20 cellular contexts compared by ENCODE assay signal in genomic region chr5:97047076-97047475, GRCh38.
A peak's percentile ranks its signal among the peaks of the same experiment; 100 is the strongest.
DNase-seq lines count a peak whose midpoint lies in the region; ATAC-seq and TF ChIP-seq lines count a peak whose summit lies in the region.
"Had no signal": no experiment of that assay in that cellular context is flagged by ENCODE, and none has a peak within 500 bp of the region (broad histone marks: within the 10 kb centered on the region; RNA-seq: fewer than 3 reads in every experiment).

No MANE protein-coding gene starts in this region.

- H2BK15ac ChIP-seq in mesenchymal stem cell (ENCODE audit: low read depth, poor library complexity, severe bottlenecking) = no peak overlapping the region

- DNase-seq in COLO829 (ENCODE audit: low spot score) (peak; percentile 24), SK-MEL-5 (ENCODE audit: low read depth, low spot score) (peak; percentile 64), mesenchymal stem cell (no peak), superior temporal gyrus (ENCODE audit: extremely low spot score) (peak; percentile 6), BE2C (no peak), NCI-H146 (lab: John Stamatoyannopoulos, UW) (no peak)
- DNase-seq in effector memory CD8-positive, alpha-beta T cell = no peak
- DNase-seq: 8988T; Calu3; CD4-positive, alpha-beta T cell; CD8-positive, alpha-beta memory T cell; COR-L47; DMS79 treated with DMSO at 0.1 percent for 48 hours; GF-D8; H7; HCEC 1CT had no signal

- H3K36me3 Mint-ChIP-seq in effector memory CD8-positive, alpha-beta T cell (ENCODE audit: insufficient read depth) = peaks cover 2% of the 10 kb centered on the region
- H3K36me3 Mint-ChIP-seq: CD14-positive monocyte had no signal

- no peak overlapping the region for H3K18ac ChIP-seq in mesenchymal stem cell (ENCODE audit: low read depth in 1 of 2, low read length in 2 of 2)

- H3K4me3 ChIP-seq in mesenchymal stem cell (ENCODE audit: insufficient read depth in 1 of 2, low read depth in 1 of 2, low read length in 2 of 2) (no peak overlapping the region), BE2C (ENCODE audit: low read depth, low read length) (no peak overlapping the region)
- H3K4me3 ChIP-seq: A549, BLaER1, GM23248 had no signal

- H3K4me1 ChIP-seq in mesenchymal stem cell (ENCODE audit: control insufficient read depth, insufficient read depth, low read depth, low read length) (peaks cover 13% of the 10 kb centered on the region), BE2C (no peaks in the 10 kb centered on the region)
- H3K4me1 ChIP-seq: BLaER1 had no signal

- no peak overlapping the region for H4K91ac ChIP-seq in mesenchymal stem cell (ENCODE audit: low read length)

- no peak overlapping the region for H3K9ac ChIP-seq in mesenchymal stem cell (ENCODE audit: low read length)
- H3K9ac ChIP-seq: BLaER1, GM23248 had no signal

- no peaks in the 10 kb centered on the region for H3K79me1 ChIP-seq in mesenchymal stem cell (replicated peaks; ENCODE audit: low read length, poor library complexity, severe bottlenecking)

- no peak overlapping the region for H2BK120ac ChIP-seq in mesenchymal stem cell (ENCODE audit: low read depth, low read length)

- no peak overlapping the region for H3K4ac ChIP-seq in mesenchymal stem cell (ENCODE audit: low read depth in 1 of 2, low read length in 2 of 2)

- WGBS in mesenchymal stem cell = 71% methylated on average over 1 of the region's 1 CpG

- H3K27ac ChIP-seq in mesenchymal stem cell (ENCODE audit: low read length, poor library complexity, severe bottlenecking) = peak overlapping the region; percentile 15
- H3K27ac ChIP-seq: A549, BLaER1, GM23248 had no signal

- H3K14ac ChIP-seq in mesenchymal stem cell (ENCODE audit: low read length in 2 of 2) = no peak overlapping the region

- no peak overlapping the region for H3K23ac ChIP-seq in mesenchymal stem cell (ENCODE audit: low read length in 2 of 2)

- in situ Hi-C loops in SK-MEL-5 (cut with HindIII; ENCODE audit: low pct_unique_long_range_greater_than_20kb, low sequenced_read_pairs) = no loop called here

- no peak overlapping the region for H2BK12ac ChIP-seq in mesenchymal stem cell (ENCODE audit: low read length in 2 of 2)

- H3K9me3 Mint-ChIP-seq in effector memory CD8-positive, alpha-beta T cell = peaks cover 0 to 1% of the 10 kb centered on the region in 2 donors
- H3K9me3 Mint-ChIP-seq: CD4-positive, alpha-beta T cell; CD8-positive, alpha-beta memory T cell had no signal

- H3K4me2 ChIP-seq in mesenchymal stem cell (ENCODE audit: low read length, poor library complexity, severe bottlenecking) = no peak overlapping the region
- H3K4me2 ChIP-seq: BLaER1 had no signal

- TF ChIP-seq CTCF in BE2C (IDR thresholded peaks at IDR 0.05; ENCODE audit: low read depth, low read length) = no peak

- peaks cover 0 to 2% of the 10 kb centered on the region in 2 donors for H3K4me1 Mint-ChIP-seq in effector memory CD8-positive, alpha-beta T cell (ENCODE audit: low read depth in 2 of 2)
- H3K4me1 Mint-ChIP-seq: CD8-positive, alpha-beta memory T cell had no signal

- H2AFZ ChIP-seq in mesenchymal stem cell (ENCODE audit: low read depth, low read length) = no peak overlapping the region
- H2AFZ ChIP-seq: GM23248 had no signal

- H3K36me3 ChIP-seq in mesenchymal stem cell (ENCODE audit: control insufficient read depth in 1 of 2, insufficient read depth in 2 of 2, low read depth in 1 of 2, low read length in 2 of 2) (no peaks in the 10 kb centered on the region), BE2C (no peaks in the 10 kb centered on the region)
- H3K36me3 ChIP-seq: BLaER1 had no signal

- peaks cover 13 to 14% of the 10 kb centered on the region in 2 donors for H3K27me3 Mint-ChIP-seq in effector memory CD8-positive, alpha-beta T cell
- H3K27me3 Mint-ChIP-seq: CD4-positive, alpha-beta T cell had no signal

- H3K27ac Mint-ChIP-seq in effector memory CD8-positive, alpha-beta T cell = no peak overlapping the region
- H3K27ac Mint-ChIP-seq: CD14-positive monocyte; CD4-positive, alpha-beta T cell; CD8-positive, alpha-beta memory T cell had no signal

- ATAC-seq in effector memory CD8-positive, alpha-beta T cell (replicated peaks) = no peak

- no peak overlapping the region for H4K8ac ChIP-seq in mesenchymal stem cell (ENCODE audit: low read length)

- H2AK5ac ChIP-seq in mesenchymal stem cell (ENCODE audit: low read length, severe bottlenecking) = peak overlapping the region; percentile 55

- H2BK5ac ChIP-seq in mesenchymal stem cell (ENCODE audit: low read depth, low read length, poor library complexity, severe bottlenecking) = no peak overlapping the region

- H3K9me3 ChIP-seq in mesenchymal stem cell (ENCODE audit: control insufficient read depth, low read length) (peaks cover 2% of the 10 kb centered on the region), BE2C (no peaks in the 10 kb centered on the region)
- H3K9me3 ChIP-seq: BLaER1 had no signal

- H3K27me3 ChIP-seq in mesenchymal stem cell (ENCODE audit: control insufficient read depth in 1 of 2, insufficient read depth in 1 of 2, low read length in 2 of 2) (peaks cover 0 to 13% of the 10 kb centered on the region in 2 experiments), BE2C (no peaks in the 10 kb centered on the region)
- H3K27me3 ChIP-seq: BLaER1 had no signal

- H3K4me3 Mint-ChIP-seq in effector memory CD8-positive, alpha-beta T cell = no peak overlapping the region
- H3K4me3 Mint-ChIP-seq: CD14-positive monocyte; CD4-positive, alpha-beta T cell; CD8-positive, alpha-beta memory T cell had no signal

Comparison
In these comparisons a context has a peak if more than half of its experiments do, and no peak if none do; other contexts are left out.
1. DNase-seq: peak in COLO829 (single experiment), SK-MEL-5 (single experiment) and superior temporal gyrus (single experiment); none in mesenchymal stem cell (single experiment), BE2C (single experiment), effector memory CD8-positive, alpha-beta T cell (0 of 3) and NCI-H146 (single experiment).